Comparison of ENCODE assay signal across 1 cellular context in the genomic region with DNA sequence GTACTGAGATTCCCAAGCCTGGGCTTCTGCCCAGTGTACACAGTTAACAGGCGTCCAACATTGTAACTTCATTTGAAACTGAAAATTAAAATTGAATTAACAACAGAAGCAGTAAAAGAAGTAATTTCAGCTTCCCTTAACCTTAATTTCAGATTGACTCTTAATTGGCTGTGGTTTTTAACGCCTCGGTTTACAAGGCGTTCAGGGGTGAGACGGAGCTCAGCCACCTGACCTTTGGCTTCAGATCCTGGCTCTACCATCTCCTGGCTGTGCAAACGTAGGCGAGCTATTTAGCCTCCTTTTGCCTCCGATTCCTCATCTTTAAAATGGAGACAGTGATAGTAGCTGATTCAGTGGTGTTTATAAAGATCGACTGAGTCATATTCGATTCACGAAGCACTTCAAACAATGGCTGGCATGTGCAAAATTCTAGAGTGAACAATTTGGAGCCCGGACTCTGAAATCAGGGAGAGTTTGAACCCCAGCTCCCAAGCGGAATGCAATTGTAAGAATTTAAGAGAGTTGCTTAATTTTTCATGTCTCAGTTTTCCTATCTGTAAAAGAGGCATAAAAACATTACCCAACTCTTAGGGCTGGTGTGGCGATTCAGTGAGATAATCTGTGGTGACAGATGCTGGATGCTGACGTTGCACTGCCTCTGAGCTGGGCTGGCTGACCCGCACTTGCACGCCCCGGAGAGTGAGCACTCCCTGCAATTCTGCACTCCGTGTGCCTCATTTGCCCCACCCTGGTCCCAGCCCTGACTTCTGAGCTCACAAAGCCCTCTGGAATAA.
TF ChIP-seq lines count a peak whose summit lies in the region.

No MANE protein-coding gene starts in this region.

TF ChIP-seq in K562, 482 proteins besides CTCF, POLR2A, EP300 and RAD21:
- TF ChIP-seq CBFA2T2 (conservative IDR thresholded peaks at IDR 0.05) (peak; percentile 39), TAL1 (IDR thresholded peaks at IDR 0.05) (peak; percentile 28; the same call in 1 of the 2 replicates), CREB1 (IDR thresholded peaks at IDR 0.05) (no peak), CREB1 (CRISPR knock-in tag; IDR thresholded peaks at IDR 0.05) (peak; percentile 37; the same call in 1 of the 2 replicates), ZNF3 (CRISPR knock-in tag; IDR thresholded peaks at IDR 0.05) (no peak), GATA2 (CRISPR knock-in tag; IDR thresholded peaks at IDR 0.05) (peak; percentile 38; the same call in 1 of the 2 replicates), GATAD2B (IDR thresholded peaks at IDR 0.05; ENCODE audit: borderline replicate concordance) (0 out of 2 replicates have a peak, but pooled peaks have one; percentile 31), RCOR1 (IDR thresholded peaks at IDR 0.05; ENCODE audit: borderline replicate concordance in 1 of 2, low read depth in 2 of 2, low read length in 2 of 2) (peak; percentile 25 to 56; a peak in 1 of 4 replicates), CHD4 (IDR thresholded peaks at IDR 0.05; ENCODE audit: insufficient read depth, insufficient replicate concordance, low read depth, low read length, poor library complexity, severe bottlenecking) (peak; percentile 68), STAT5B (CRISPR knock-in tag; IDR thresholded peaks at IDR 0.05) (no peak), MAFG (tag; conservative IDR thresholded peaks at IDR 0.05) (peak; percentile 51; the same call in 1 of the 2 replicates), BCOR (IDR thresholded peaks at IDR 0.05) (peak; percentile 79), RBM25 (IDR thresholded peaks at IDR 0.05; ENCODE audit: low read depth, low read length, severe bottlenecking) (peak; percentile 93), ADNP (tag; IDR thresholded peaks at IDR 0.05) (peak; percentile 74), ARID1B (IDR thresholded peaks at IDR 0.05) (peak; percentile 48), JUND (IDR thresholded peaks at IDR 0.05; ENCODE audit: borderline replicate concordance, low read depth, low read length) (0 out of 2 replicates have a peak, but pooled peaks have one; percentile 5), JUND (tag; IDR thresholded peaks at IDR 0.05; ENCODE audit: borderline replicate concordance, low read depth, low read length) (0 out of 3 replicates have a peak, but pooled peaks have one; percentile 23), CBFA2T3 (IDR thresholded peaks at IDR 0.05) (peak; percentile 64), CEBPB (tag; IDR thresholded peaks at IDR 0.05) (peak; percentile 97), TCF3 (CRISPR knock-in tag; IDR thresholded peaks at IDR 0.05) (peak; percentile 39; the same call in 1 of the 2 replicates), C11orf30 (IDR thresholded peaks at IDR 0.05; ENCODE audit: low read depth) (peak; percentile 53), ZFP1 (CRISPR knock-in tag; IDR thresholded peaks at IDR 0.05) (no peak), ZNF766 (CRISPR knock-in tag; conservative IDR thresholded peaks at IDR 0.05) (no peak), CEBPG (CRISPR knock-in tag; IDR thresholded peaks at IDR 0.05) (peak; percentile 78), CEBPG (tag; conservative IDR thresholded peaks at IDR 0.05 in 1 of 2, IDR thresholded peaks at IDR 0.05 in 1 of 2) (peak; percentile 78 to 85), GTF3C2 (IDR thresholded peaks at IDR 0.05; ENCODE audit: borderline replicate concordance, extremely low read depth, insufficient read length) (no peak), ATF1 (CRISPR knock-in tag; IDR thresholded peaks at IDR 0.05) (no peak), ATF1 (tag; IDR thresholded peaks at IDR 0.05) (peak; percentile 62), HDAC2 (IDR thresholded peaks at IDR 0.05) (peak; percentile 57; the same call in 1 of the 2 replicates), CREM (IDR thresholded peaks at IDR 0.05; ENCODE audit: low read depth) (peak; percentile 72), KDM1A (IDR thresholded peaks at IDR 0.05) (peak; percentile 72 to 86), ZNF316 (IDR thresholded peaks at IDR 0.05) (peak; percentile 71), SAP30 (IDR thresholded peaks at IDR 0.05; ENCODE audit: borderline replicate concordance, insufficient read depth, low read depth, low read length, poor library complexity, severe bottlenecking) (no peak), CXXC5 (CRISPR knock-in tag; IDR thresholded peaks at IDR 0.05) (peak; percentile 35; the same call in 1 of the 2 replicates), HNRNPL (IDR thresholded peaks at IDR 0.05; ENCODE audit: low read depth, low read length) (no peak), MEIS2 (IDR thresholded peaks at IDR 0.05; ENCODE audit: partially characterized antibody) (peak; percentile 87), DMBX1 (CRISPR knock-in tag; IDR thresholded peaks at IDR 0.05; ENCODE audit: borderline replicate concordance) (peak; percentile 75; the same call in 1 of the 2 replicates)
- TF ChIP-seq, protein P1, sequence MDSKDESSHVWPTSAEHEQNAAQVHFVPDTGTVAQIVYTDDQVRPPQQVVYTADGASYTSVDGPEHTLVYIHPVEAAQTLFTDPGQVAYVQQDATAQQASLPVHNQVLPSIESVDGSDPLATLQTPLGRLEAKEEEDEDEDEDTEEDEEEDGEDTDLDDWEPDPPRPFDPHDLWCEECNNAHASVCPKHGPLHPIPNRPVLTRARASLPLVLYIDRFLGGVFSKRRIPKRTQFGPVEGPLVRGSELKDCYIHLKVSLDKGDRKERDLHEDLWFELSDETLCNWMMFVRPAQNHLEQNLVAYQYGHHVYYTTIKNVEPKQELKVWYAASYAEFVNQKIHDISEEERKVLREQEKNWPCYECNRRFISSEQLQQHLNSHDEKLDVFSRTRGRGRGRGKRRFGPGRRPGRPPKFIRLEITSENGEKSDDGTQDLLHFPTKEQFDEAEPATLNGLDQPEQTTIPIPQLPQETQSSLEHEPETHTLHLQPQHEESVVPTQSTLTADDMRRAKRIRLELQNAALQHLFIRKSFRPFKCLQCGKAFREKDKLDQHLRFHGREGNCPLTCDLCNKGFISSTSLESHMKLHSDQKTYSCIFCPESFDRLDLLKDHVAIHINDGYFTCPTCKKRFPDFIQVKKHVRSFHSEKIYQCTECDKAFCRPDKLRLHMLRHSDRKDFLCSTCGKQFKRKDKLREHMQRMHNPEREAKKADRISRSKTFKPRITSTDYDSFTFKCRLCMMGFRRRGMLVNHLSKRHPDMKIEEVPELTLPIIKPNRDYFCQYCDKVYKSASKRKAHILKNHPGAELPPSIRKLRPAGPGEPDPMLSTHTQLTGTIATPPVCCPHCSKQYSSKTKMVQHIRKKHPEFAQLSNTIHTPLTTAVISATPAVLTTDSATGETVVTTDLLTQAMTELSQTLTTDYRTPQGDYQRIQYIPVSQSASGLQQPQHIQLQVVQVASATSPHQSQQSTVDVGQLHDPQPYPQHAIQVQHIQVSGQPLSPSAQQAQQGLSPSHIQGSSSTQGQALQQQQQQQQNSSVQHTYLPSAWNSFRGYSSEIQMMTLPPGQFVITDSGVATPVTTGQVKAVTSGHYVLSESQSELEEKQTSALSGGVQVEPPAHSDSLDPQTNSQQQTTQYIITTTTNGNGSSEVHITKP (IDR thresholded peaks at IDR 0.05; ENCODE audit: partially characterized antibody): no peak
- TF ChIP-seq, protein P2, sequence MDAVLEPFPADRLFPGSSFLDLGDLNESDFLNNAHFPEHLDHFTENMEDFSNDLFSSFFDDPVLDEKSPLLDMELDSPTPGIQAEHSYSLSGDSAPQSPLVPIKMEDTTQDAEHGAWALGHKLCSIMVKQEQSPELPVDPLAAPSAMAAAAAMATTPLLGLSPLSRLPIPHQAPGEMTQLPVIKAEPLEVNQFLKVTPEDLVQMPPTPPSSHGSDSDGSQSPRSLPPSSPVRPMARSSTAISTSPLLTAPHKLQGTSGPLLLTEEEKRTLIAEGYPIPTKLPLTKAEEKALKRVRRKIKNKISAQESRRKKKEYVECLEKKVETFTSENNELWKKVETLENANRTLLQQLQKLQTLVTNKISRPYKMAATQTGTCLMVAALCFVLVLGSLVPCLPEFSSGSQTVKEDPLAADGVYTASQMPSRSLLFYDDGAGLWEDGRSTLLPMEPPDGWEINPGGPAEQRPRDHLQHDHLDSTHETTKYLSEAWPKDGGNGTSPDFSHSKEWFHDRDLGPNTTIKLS (IDR thresholded peaks at IDR 0.05; ENCODE audit: borderline replicate concordance, low read depth): peak; percentile 35; the same call in 1 of the 2 replicates
- TF ChIP-seq, protein P3, sequence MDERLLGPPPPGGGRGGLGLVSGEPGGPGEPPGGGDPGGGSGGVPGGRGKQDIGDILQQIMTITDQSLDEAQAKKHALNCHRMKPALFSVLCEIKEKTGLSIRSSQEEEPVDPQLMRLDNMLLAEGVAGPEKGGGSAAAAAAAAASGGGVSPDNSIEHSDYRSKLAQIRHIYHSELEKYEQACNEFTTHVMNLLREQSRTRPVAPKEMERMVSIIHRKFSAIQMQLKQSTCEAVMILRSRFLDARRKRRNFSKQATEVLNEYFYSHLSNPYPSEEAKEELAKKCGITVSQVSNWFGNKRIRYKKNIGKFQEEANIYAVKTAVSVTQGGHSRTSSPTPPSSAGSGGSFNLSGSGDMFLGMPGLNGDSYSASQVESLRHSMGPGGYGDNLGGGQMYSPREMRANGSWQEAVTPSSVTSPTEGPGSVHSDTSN (CRISPR knock-in tag; IDR thresholded peaks at IDR 0.05; ENCODE audit: low read depth): no peak
- TF ChIP-seq, protein P3 (tag; conservative IDR thresholded peaks at IDR 0.05; ENCODE audit: low read depth): peak; percentile 58
- TF ChIP-seq, protein P4, sequence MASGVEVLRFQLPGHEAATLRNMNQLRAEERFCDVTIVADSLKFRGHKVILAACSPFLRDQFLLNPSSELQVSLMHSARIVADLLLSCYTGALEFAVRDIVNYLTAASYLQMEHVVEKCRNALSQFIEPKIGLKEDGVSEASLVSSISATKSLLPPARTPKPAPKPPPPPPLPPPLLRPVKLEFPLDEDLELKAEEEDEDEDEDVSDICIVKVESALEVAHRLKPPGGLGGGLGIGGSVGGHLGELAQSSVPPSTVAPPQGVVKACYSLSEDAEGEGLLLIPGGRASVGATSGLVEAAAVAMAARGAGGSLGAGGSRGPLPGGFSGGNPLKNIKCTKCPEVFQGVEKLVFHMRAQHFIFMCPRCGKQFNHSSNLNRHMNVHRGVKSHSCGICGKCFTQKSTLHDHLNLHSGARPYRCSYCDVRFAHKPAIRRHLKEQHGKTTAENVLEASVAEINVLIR (CRISPR knock-in tag; IDR thresholded peaks at IDR 0.05): peak; percentile 31; the same call in 1 of the 2 replicates
- TF ChIP-seq, protein P5, sequence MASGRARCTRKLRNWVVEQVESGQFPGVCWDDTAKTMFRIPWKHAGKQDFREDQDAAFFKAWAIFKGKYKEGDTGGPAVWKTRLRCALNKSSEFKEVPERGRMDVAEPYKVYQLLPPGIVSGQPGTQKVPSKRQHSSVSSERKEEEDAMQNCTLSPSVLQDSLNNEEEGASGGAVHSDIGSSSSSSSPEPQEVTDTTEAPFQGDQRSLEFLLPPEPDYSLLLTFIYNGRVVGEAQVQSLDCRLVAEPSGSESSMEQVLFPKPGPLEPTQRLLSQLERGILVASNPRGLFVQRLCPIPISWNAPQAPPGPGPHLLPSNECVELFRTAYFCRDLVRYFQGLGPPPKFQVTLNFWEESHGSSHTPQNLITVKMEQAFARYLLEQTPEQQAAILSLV (tag; IDR thresholded peaks at IDR 0.05): peak; percentile 78
